ENCODE assay signal across 19 cellular contexts in the genomic region with DNA sequence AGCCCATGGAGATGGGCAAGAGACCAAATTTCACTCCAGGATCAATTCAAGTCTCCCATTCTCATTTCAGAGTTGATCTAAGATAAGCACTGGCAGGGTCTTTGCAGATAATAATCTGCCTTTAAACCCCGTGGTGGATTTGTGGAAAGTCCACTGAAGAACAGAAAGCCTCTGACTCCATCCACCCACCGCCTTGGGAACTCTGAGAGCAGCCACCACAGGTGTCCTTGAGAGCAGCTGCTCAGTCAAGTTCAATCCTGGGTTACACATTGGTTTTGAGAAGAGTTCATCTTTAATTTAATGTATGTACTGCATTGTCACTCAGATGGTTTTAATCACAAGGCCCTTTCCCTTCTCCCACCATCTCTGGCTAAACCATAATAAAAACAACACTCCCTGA.
"Had no signal": no experiment of that assay in that cellular context is flagged by ENCODE, and none has a peak within 500 bp of the region (broad histone marks: within the 10 kb centered on the region; RNA-seq: fewer than 3 reads in every experiment).

No MANE protein-coding gene starts in this region.

- DNase-seq: effector memory CD8-positive, alpha-beta T cell; esophagus squamous epithelium; kidney; left cardiac atrium; left ventricle myocardium inferior; lower lobe of right lung; nucleus accumbens; ovary; right cardiac atrium; small intestine; stimulated activated CD4-positive, alpha-beta T cell treated with anti-CD3 and anti-CD28 coated beads, Interleukin-4, amount 100 ng/mL, for 24 hours; stimulated activated naive B cell treated with anti-CD40 and anti-IgM and Interleukin-4, amounts not matched to agents 10 μg/mL and 1 μg/mL and 100 μg/mL, for 72 hours; stimulated activated naive CD8-positive, alpha-beta T cell treated with anti-CD3 and anti-CD28 coated beads, Interleukin-15, amount 100 ng/mL, for 72 hours had no signal

- H3K4me2 ChIP-seq: hepatocyte had no signal

- ATAC-seq: effector memory CD8-positive, alpha-beta T cell; gastroesophageal sphincter; left cardiac atrium; lower lobe of right lung; natural killer cell treated with Interleukin-12 subunit alpha and Interleukin-12 subunit beta and Interleukin-15 and Interleukin-18, amount 100 ng/mL, for 72 hours; right cardiac atrium; stimulated activated naive B cell treated with anti-CD40 and anti-IgM and Interleukin-4, amounts not matched to agents 10 μg/mL and 1 μg/mL and 100 μg/mL, for 72 hours; stimulated activated naive CD8-positive, alpha-beta T cell treated with anti-CD3 and anti-CD28 coated beads, Interleukin-15, amount 100 ng/mL, for 72 hours had no signal

- H3K27ac ChIP-seq: esophagus squamous epithelium, gastroesophageal sphincter, hepatocyte, left ventricle myocardium inferior, lower lobe of right lung, ovary had no signal

- H2AFZ ChIP-seq: hepatocyte had no signal

- H3K4me1 ChIP-seq: left ventricle myocardium inferior had no signal

- H3K27me3 Mint-ChIP-seq: central memory CD8-positive, alpha-beta T cell; effector memory CD8-positive, alpha-beta T cell; natural killer cell treated with Interleukin-12 subunit alpha and Interleukin-12 subunit beta and Interleukin-15 and Interleukin-18, amount 100 ng/mL, for 72 hours; stimulated activated naive B cell treated with anti-CD40 and anti-IgM and Interleukin-4, amounts not matched to agents 10 μg/mL and 1 μg/mL and 100 μg/mL, for 72 hours; stimulated activated naive CD8-positive, alpha-beta T cell treated with anti-CD3 and anti-CD28 coated beads, Interleukin-15, amount 100 ng/mL, for 72 hours had no signal

- H3K4me3 ChIP-seq: esophagus squamous epithelium, gastroesophageal sphincter, hepatocyte, left ventricle myocardium inferior, lower lobe of right lung, ovary had no signal

- H3K4me1 Mint-ChIP-seq: memory B cell had no signal

- H3K27ac Mint-ChIP-seq: memory B cell; mesothelial cell of epicardium; natural killer cell treated with Interleukin-12 subunit alpha and Interleukin-12 subunit beta and Interleukin-15 and Interleukin-18, amount 100 ng/mL, for 72 hours; stimulated activated naive B cell treated with anti-CD40 and anti-IgM and Interleukin-4, amounts not matched to agents 10 μg/mL and 1 μg/mL and 100 μg/mL, for 72 hours; stimulated activated naive CD8-positive, alpha-beta T cell treated with anti-CD3 and anti-CD28 coated beads, Interleukin-15, amount 100 ng/mL, for 72 hours had no signal

- H3K9me3 ChIP-seq: esophagus squamous epithelium, gastroesophageal sphincter, left ventricle myocardium inferior, lower lobe of right lung, ovary had no signal

- H3K36me3 ChIP-seq: esophagus squamous epithelium, left ventricle myocardium inferior, lower lobe of right lung, ovary had no signal

- H3K27me3 ChIP-seq: esophagus squamous epithelium, gastroesophageal sphincter, hepatocyte, ovary had no signal

- H3K9me3 Mint-ChIP-seq: central memory CD8-positive, alpha-beta T cell; effector memory CD8-positive, alpha-beta T cell; mesothelial cell of epicardium; natural killer cell treated with Interleukin-12 subunit alpha and Interleukin-12 subunit beta and Interleukin-15 and Interleukin-18, amount 100 ng/mL, for 72 hours; stimulated activated naive B cell treated with anti-CD40 and anti-IgM and Interleukin-4, amounts not matched to agents 10 μg/mL and 1 μg/mL and 100 μg/mL, for 72 hours; stimulated activated naive CD8-positive, alpha-beta T cell treated with anti-CD3 and anti-CD28 coated beads, Interleukin-15, amount 100 ng/mL, for 72 hours had no signal

- H3K4me3 Mint-ChIP-seq: central memory CD8-positive, alpha-beta T cell; effector memory CD8-positive, alpha-beta T cell; memory B cell; mesothelial cell of epicardium; natural killer cell treated with Interleukin-12 subunit alpha and Interleukin-12 subunit beta and Interleukin-15 and Interleukin-18, amount 100 ng/mL, for 72 hours; stimulated activated naive B cell treated with anti-CD40 and anti-IgM and Interleukin-4, amounts not matched to agents 10 μg/mL and 1 μg/mL and 100 μg/mL, for 72 hours; stimulated activated naive CD8-positive, alpha-beta T cell treated with anti-CD3 and anti-CD28 coated beads, Interleukin-15, amount 100 ng/mL, for 72 hours had no signal
